In genomic region chr2:172734711-172735645, GRCh38 we compare ENCODE assay signal across 8 cellular contexts. TPM values are rescaled to one million over a fixed set of nuclear protein-coding genes. Genes with fewer than 3 reads are reported as not detected.
DNase-seq lines count a peak whose midpoint lies in the region; ATAC-seq and TF ChIP-seq lines count a peak whose summit lies in the region.

No MANE protein-coding gene starts in this region.

- no peaks in the 10 kb centered on the region for H3K4me1 Mint-ChIP-seq in Caco-2 (ENCODE audit: low read depth, unreplicated experiment)

- intact Hi-C loops in Caco-2 (cut with micrococcal nuclease; ENCODE audit: unreplicated experiment) (no loop called here), psoas muscle (cut with DNase I) (no loop called here)

- ATAC-seq in psoas muscle (no peak), HG03095 (IDR thresholded peaks at IDR 0.05; ENCODE audit: unreplicated experiment) (no peak), HG02884 (IDR thresholded peaks at IDR 0.05; ENCODE audit: unreplicated experiment) (no peak)

- no peaks in the 10 kb centered on the region for H3K9me3 Mint-ChIP-seq in Caco-2 (ENCODE audit: unreplicated experiment)

- H3K27ac ChIP-seq in esophagus (ENCODE audit: low read depth in 2 of 2, low read length in 1 of 2): no peak overlapping the region
- H3K27ac ChIP-seq in psoas muscle: no peak overlapping the region

- H3K4me1 ChIP-seq in Caco-2 (peaks cover 7% of the 10 kb centered on the region; the same call in 1 of the 2 replicates), esophagus (ENCODE audit: control insufficient read depth in 2 of 2, insufficient read depth in 2 of 2, low read length in 1 of 2) (peaks cover 3 to 5% of the 10 kb centered on the region in 2 donors), psoas muscle (no peaks in the 10 kb centered on the region)

- H3K4me3 Mint-ChIP-seq in Caco-2 (ENCODE audit: unreplicated experiment): peak overlapping the region; percentile 28

- H3K27ac Mint-ChIP-seq in Caco-2 (ENCODE audit: unreplicated experiment): no peak overlapping the region

- H3K9me3 ChIP-seq in Caco-2 (no peaks in the 10 kb centered on the region), esophagus (ENCODE audit: control insufficient read depth in 2 of 2, insufficient read depth in 1 of 2, low read depth in 1 of 2, low read length in 1 of 2) (no peaks in the 10 kb centered on the region), psoas muscle (no peaks in the 10 kb centered on the region)

- H3K36me3 ChIP-seq in Caco-2 (ENCODE audit: control insufficient read depth, insufficient read depth, low read length) (no peaks in the 10 kb centered on the region), esophagus (ENCODE audit: control insufficient read depth in 2 of 2, insufficient read depth in 2 of 2, low read length in 1 of 2) (no peaks in the 10 kb centered on the region), psoas muscle (ENCODE audit: insufficient read depth in 1 of 2, low read depth in 1 of 2) (no peaks in the 10 kb centered on the region)

- no TSS peak for BruUV-seq in Caco-2 (replicated peaks; lab: Mats Ljungman, UMichigan)

- CTCF ChIA-PET in Caco-2 (lab: Charles Lee): no interaction called here

- WGBS in esophagus, 2 donors: 30 to 32% methylated on average over 30 of the region's 30 CpGs
- 25 to 30% (median 27%) methylated on average over 29 to 30 of the region's 30 CpGs for WGBS in psoas muscle, 3 donors

- peaks cover 23% of the 10 kb centered on the region for H3K27me3 Mint-ChIP-seq in Caco-2 (ENCODE audit: insufficient read depth, unreplicated experiment)

- TF ChIP-seq CTCF in Caco-2 (IDR thresholded peaks at IDR 0.05; ENCODE audit: insufficient read depth in 1 of 2, low read depth in 1 of 2, low read length in 1 of 2, severe bottlenecking in 1 of 2, unreplicated experiment in 1 of 2): no peak
- no peak for TF ChIP-seq CTCF in psoas muscle (IDR thresholded peaks at IDR 0.05)

- POLR2A ChIA-PET in Caco-2 (lab: Charles Lee): no interaction called here

- H3K36me3 Mint-ChIP-seq in Caco-2 (ENCODE audit: insufficient read depth, unreplicated experiment): no peaks in the 10 kb centered on the region

- DNase-seq in Caco-2 (no peak), NCI-H69 (lab: John Stamatoyannopoulos, UW) (peak; percentile 72), psoas muscle (no peak), NCI-H2107 treated with DMSO at 0.1 percent for 48 hours (lab: John Stamatoyannopoulos, UW; ENCODE audit: unreplicated experiment) (no peak), HT-29 (ENCODE audit: low spot score) (no peak)

- peak overlapping the region; percentile 35 for H3K4me3 ChIP-seq in Caco-2 (ENCODE audit: low read depth, low read length)
- peak overlapping the region; percentile 42 to 66 for H3K4me3 ChIP-seq in esophagus (ENCODE audit: low read depth in 1 of 2, low read length in 2 of 2)
- peak overlapping the region; percentile 58 for H3K4me3 ChIP-seq in psoas muscle

- H3K27me3 ChIP-seq in Caco-2 (replicated peaks; ENCODE audit: control insufficient read depth, insufficient read depth, low read length) (no peaks in the 10 kb centered on the region), esophagus (ENCODE audit: control insufficient read depth in 1 of 2, insufficient read depth in 2 of 2, low read length in 2 of 2) (peaks cover 0 to 7% of the 10 kb centered on the region in 2 donors), psoas muscle (ENCODE audit: insufficient read depth in 3 of 3, low read length in 2 of 3) (peaks cover 0 to 57% (median 13%) of the 10 kb centered on the region in 3 donors)

RNA-seq across cellular contexts. Expression of gene RAPGEF4, which starts 0.7 kb away (rescaled TPM):
- total RNA-seq in Caco-2 (2022) (0.23 and 0.98 TPM in 2 replicates), psoas muscle (1 to 10 TPM in 3 of 4 donors, under 1 TPM in 1; 0.92 to 2.0 (median 1.7) TPM)
- polyA plus RNA-seq in esophagus (1 to 10 TPM; 1.7 to 3.1 TPM), psoas muscle (under 1 TPM; 0.61 to 0.83 (median 0.73) TPM)
- not detected in 2 replicates for total RNA-seq in HT-29 (2014; rRNA removed; shearing (Covaris generic))
